In the genomic region with DNA sequence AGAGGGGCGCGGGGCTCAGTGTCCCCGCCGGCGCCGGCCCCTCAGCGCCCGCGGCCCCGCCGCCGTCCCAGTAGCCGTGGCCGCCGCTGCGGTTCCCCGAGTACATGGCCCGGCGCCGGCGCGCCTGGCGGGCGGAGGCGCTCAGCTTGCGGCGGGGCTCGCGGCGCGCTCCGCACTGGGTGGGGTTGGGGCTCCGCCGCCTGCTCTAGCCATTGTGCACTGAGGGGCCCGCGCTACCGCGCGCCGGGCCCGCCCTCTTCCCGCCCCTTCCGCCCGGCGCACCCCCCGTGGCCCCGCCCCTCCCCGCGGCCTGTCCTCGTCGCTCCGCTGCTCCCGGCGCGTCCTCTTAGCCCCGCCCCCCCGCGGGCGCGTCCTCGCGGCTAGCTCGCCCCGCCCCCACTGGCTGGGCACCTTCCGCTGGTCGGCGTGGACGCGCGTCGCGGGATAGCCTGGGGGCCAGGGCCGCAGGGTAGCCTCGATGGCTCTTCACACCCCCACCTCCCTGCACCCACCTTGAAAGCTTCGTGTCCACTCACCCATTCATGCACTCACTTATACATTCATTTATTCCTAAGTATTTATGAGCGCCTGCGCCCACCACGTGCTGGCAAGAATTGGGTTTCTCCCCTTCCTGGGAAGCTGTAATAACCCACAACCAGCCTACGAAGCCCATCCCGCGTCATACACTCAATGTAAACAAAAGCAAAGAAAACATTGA, we compare ENCODE assay signal across 8 cellular contexts. TPM values are rescaled to one million over a fixed set of nuclear protein-coding genes. Genes with fewer than 3 reads are reported as not detected.
DNase-seq lines count a peak whose midpoint lies in the region; ATAC-seq and TF ChIP-seq lines count a peak whose summit lies in the region.

A gene with protein sequence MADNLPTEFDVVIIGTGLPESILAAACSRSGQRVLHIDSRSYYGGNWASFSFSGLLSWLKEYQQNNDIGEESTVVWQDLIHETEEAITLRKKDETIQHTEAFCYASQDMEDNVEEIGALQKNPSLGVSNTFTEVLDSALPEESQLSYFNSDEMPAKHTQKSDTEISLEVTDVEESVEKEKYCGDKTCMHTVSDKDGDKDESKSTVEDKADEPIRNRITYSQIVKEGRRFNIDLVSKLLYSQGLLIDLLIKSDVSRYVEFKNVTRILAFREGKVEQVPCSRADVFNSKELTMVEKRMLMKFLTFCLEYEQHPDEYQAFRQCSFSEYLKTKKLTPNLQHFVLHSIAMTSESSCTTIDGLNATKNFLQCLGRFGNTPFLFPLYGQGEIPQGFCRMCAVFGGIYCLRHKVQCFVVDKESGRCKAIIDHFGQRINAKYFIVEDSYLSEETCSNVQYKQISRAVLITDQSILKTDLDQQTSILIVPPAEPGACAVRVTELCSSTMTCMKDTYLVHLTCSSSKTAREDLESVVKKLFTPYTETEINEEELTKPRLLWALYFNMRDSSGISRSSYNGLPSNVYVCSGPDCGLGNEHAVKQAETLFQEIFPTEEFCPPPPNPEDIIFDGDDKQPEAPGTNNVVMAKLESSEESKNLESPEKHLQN (minus strand): TSS at position 221 of the 718 bp plus-strand sequence. CDS start 4,603 bp downstream, outside the sequence.
A gene with protein sequence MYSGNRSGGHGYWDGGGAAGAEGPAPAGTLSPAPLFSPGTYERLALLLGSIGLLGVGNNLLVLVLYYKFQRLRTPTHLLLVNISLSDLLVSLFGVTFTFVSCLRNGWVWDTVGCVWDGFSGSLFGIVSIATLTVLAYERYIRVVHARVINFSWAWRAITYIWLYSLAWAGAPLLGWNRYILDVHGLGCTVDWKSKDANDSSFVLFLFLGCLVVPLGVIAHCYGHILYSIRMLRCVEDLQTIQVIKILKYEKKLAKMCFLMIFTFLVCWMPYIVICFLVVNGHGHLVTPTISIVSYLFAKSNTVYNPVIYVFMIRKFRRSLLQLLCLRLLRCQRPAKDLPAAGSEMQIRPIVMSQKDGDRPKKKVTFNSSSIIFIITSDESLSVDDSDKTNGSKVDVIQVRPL (minus strand): TSS at position 221 of the 718 bp plus-strand sequence. CDS start 115 bp downstream, at position 106.

- WGBS in right cardiac atrium, result 5% methylated on average over 81 of the region's 81 CpGs

- no peak for TF ChIP-seq CTCF in uterus (IDR thresholded peaks at IDR 0.05)

- no peaks in the 10 kb centered on the region for H3K9me3 ChIP-seq in right cardiac atrium (ENCODE audit: control insufficient read depth, low read length)
- H3K9me3 ChIP-seq in uterus, result no peaks in the 10 kb centered on the region

- DNase-seq in NCI-H1694 treated with DMSO at 0.1 percent for 48 hours (lab: John Stamatoyannopoulos, UW) (peak; percentile 82), T-helper 2 cell (peak; percentile 78 to 93 (median 84)), anterior cingulate cortex (lab: John Stamatoyannopoulos, UW) (peak in 57 of 58 donors; percentile 29 to 95 (median 90)), right cardiac atrium (peak; percentile 95 to 99 (median 98)), uterus (peak; percentile 89 to 94)

- H3K4me1 ChIP-seq in right cardiac atrium (ENCODE audit: control insufficient read depth, insufficient read depth, low read length) (no peaks in the 10 kb centered on the region), rectal smooth muscle tissue (ENCODE audit: control insufficient read depth, insufficient read depth, low read length) (no peaks in the 10 kb centered on the region), uterus (no peaks in the 10 kb centered on the region)

- H3K36me3 ChIP-seq in rectal smooth muscle tissue (ENCODE audit: control insufficient read depth, insufficient read depth, low read length) (no peaks in the 10 kb centered on the region), uterus (no peaks in the 10 kb centered on the region)

- H3K4me3 ChIP-seq in right cardiac atrium (ENCODE audit: low read length), result peak within 1 kb of the TSS; percentile 86
- H3K4me3 ChIP-seq in rectal smooth muscle tissue (ENCODE audit: low read length), result peak within 1 kb of the TSS; percentile 70
- H3K4me3 ChIP-seq in uterus, result peak within 1 kb of the TSS; percentile 69 to 97

- peak; percentile 85 to 90 for TF ChIP-seq POLR2A in uterus (IDR thresholded peaks at IDR 0.05)

- H3K9ac ChIP-seq in rectal smooth muscle tissue (ENCODE audit: low read length), result peak within 1 kb of the TSS; percentile 66

- intact Hi-C loops in right cardiac atrium (cut with DNase I), result no loop called here
- intact Hi-C loops in uterus (cut with DNase I; ENCODE audit: low total_unique reads), result no loop called here

- H3K27ac ChIP-seq in right cardiac atrium (ENCODE audit: low read length), result peak within 1 kb of the TSS; percentile 61
- no peak within 1 kb of the TSS for H3K27ac ChIP-seq in rectal smooth muscle tissue (ENCODE audit: low read depth, low read length)
- peak within 1 kb of the TSS; percentile 78 to 80 for H3K27ac ChIP-seq in uterus

- no peaks in the 10 kb centered on the region for H3K27me3 ChIP-seq in right cardiac atrium (ENCODE audit: control insufficient read depth, insufficient read depth)
- no peaks in the 10 kb centered on the region for H3K27me3 ChIP-seq in rectal smooth muscle tissue (ENCODE audit: control insufficient read depth, insufficient read depth, low read length)
- H3K27me3 ChIP-seq in uterus, result no peaks in the 10 kb centered on the region

- peak; percentile 95 for ATAC-seq in GM18498 (IDR thresholded peaks at IDR 0.05; ENCODE audit: unreplicated experiment)
- ATAC-seq in HG02870 (IDR thresholded peaks at IDR 0.05; ENCODE audit: unreplicated experiment), result peak; percentile 79
- peak; percentile 100 for ATAC-seq in right cardiac atrium

RNA-seq across cellular contexts. Expression of the first gene that starts in this region (rescaled TPM):
- 1 to 10 TPM; 4.1 to 7.8 (median 4.7) TPM for total RNA-seq in right cardiac atrium
- polyA plus RNA-seq in right cardiac atrium, result 1.1 TPM
- total RNA-seq in uterus, result 10 to 100 TPM in 2 of 4 donors, 1 to 10 TPM in 2; 4.9 to 34.6 (median 9.1) TPM

RNA-seq across cellular contexts. Expression of the second gene that starts in this region (rescaled TPM):
- total RNA-seq in right cardiac atrium (1 to 10 TPM; 4.4 to 8.2 (median 7.0) TPM), uterus (10 to 100 TPM in 1 of 4 donors, 1 to 10 TPM in 2, under 1 TPM in 1; 0.26 to 34.9 (median 4.8) TPM)
- polyA plus RNA-seq in right cardiac atrium, result 7.2 TPM
